Comparison of ENCODE assay signal across 8 cellular contexts in the genomic region with DNA sequence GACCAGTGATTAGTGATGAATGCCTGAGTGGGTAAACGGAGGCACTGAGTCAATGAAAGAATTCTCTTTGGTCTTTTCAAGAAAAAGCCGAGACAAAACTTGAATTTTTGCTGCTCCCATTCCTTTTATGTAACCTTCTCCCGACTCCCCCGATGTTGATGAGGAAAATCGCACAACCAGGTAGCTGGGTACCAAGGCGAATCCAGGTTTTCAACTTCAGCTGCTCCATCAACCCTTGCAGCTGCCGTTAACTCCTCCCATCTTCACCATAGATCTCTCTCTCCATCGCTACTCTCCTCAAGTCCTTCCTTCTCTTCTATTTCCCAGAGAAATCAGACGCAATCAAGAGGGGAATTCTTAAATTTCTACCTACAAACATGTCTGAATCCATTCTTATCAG.
A peak's percentile ranks its signal among the peaks of the same experiment; 100 is the strongest.
DNase-seq lines count a peak whose midpoint lies in the region; ATAC-seq and TF ChIP-seq lines count a peak whose summit lies in the region.

No MANE protein-coding gene starts in this region.

- peak overlapping the region; percentile 40 for H3K9ac ChIP-seq in muscle layer of colon (ENCODE audit: low read length)

- H3K36me3 ChIP-seq in HEK293 (ENCODE audit: control insufficient read depth in 2 of 2, insufficient read depth in 1 of 2, low read length in 2 of 2) = no peaks in the 10 kb centered on the region
- no peaks in the 10 kb centered on the region for H3K36me3 ChIP-seq in muscle layer of colon (ENCODE audit: insufficient read depth, low read length)

- no peak for TF ChIP-seq POLR2A in erythroblast (IDR thresholded peaks at IDR 0.05; ENCODE audit: low read length)
- no peak for TF ChIP-seq POLR2A in GM18505 (IDR thresholded peaks at IDR 0.05; ENCODE audit: borderline replicate concordance, extremely low read depth, insufficient read depth, insufficient read length)

- TF ChIP-seq CTCF in AG09309 (IDR thresholded peaks at IDR 0.05; ENCODE audit: control insufficient read depth, insufficient read depth, low read depth, low read length, missing control alignments) (no peak), HEK293 (tag by site-specific recombination; IDR thresholded peaks at IDR 0.05) (no peak)

- DNase-seq in AG09309 (ENCODE audit: low read depth) = no peak
- DNase-seq in caudate nucleus (lab: John Stamatoyannopoulos, UW) = no peak
- DNase-seq in erythroblast (lab: John Stamatoyannopoulos, UW) = no peak
- no peak for DNase-seq in posterior cingulate gyrus

- no peaks in the 10 kb centered on the region for H3K27me3 ChIP-seq in muscle layer of colon (ENCODE audit: control insufficient read depth in 1 of 2, insufficient read depth in 2 of 2, low read length in 2 of 2)

- no peak overlapping the region for H3K27ac ChIP-seq in HEK293 (ENCODE audit: extremely low read depth, low read depth, low read length)
- H3K27ac ChIP-seq in caudate nucleus (ENCODE audit: low read depth, low read length) = peak overlapping the region; percentile 19
- no peak overlapping the region for H3K27ac ChIP-seq in muscle layer of colon (ENCODE audit: low read depth, low read length)

- intact Hi-C loops in posterior cingulate gyrus (cut with DNase I) = loop anchor here (5.0 kb wide), 1 partner anchor 40 kb away; a partner anchor contains a TSS

- POLR2A ChIA-PET in HEK293 (lab: Yijun Ruan, JAX) = no interaction called here

- H3K4me3 ChIP-seq in AG09309 (ENCODE audit: control insufficient read depth, low read depth, low read length) (peak overlapping the region; percentile 51), HEK293 (ENCODE audit: low read depth, low read length) (peak overlapping the region; percentile 41), muscle layer of colon (ENCODE audit: low read depth in 1 of 2, low read length in 2 of 2) (peak overlapping the region; percentile 21 to 76)

- H3K4me1 ChIP-seq in HEK293 (ENCODE audit: control insufficient read depth, insufficient read depth, low read length) = no peaks in the 10 kb centered on the region; the same call in 1 of the 2 replicates
- H3K4me1 ChIP-seq in muscle layer of colon (ENCODE audit: insufficient read depth, low read length) = peaks cover 17% of the 10 kb centered on the region

- H3K9me3 ChIP-seq in HEK293 (ENCODE audit: control insufficient read depth, insufficient read depth, low read depth, low read length) (no peaks in the 10 kb centered on the region), muscle layer of colon (ENCODE audit: low read length) (no peaks in the 10 kb centered on the region)

- no peak for ATAC-seq in HG03439 (IDR thresholded peaks at IDR 0.05; ENCODE audit: unreplicated experiment)
- no peak for ATAC-seq in GM18505 (IDR thresholded peaks at IDR 0.05; ENCODE audit: unreplicated experiment)

- CTCF ChIA-PET in HEK293 (lab: Yijun Ruan, JAX) = interaction anchor here (0.6 to 13.7 kb wide), 8 partner anchors 21 to 1082 kb away, joined by 3 to 160 read pairs (median 4); a partner anchor contains a TSS

TF ChIP-seq in HEK293, 187 proteins besides CTCF, POLR2A, EP300 and RAD21:
- TF ChIP-seq ZNF324 (tag by site-specific recombination; IDR thresholded peaks at IDR 0.05) (no peak), ZNF138 (tag by site-specific recombination; IDR thresholded peaks at IDR 0.05; ENCODE audit: borderline replicate concordance) (no peak), MYNN (tag by site-specific recombination; IDR thresholded peaks at IDR 0.05; ENCODE audit: borderline replicate concordance) (no peak), ZBTB1 (tag by site-specific recombination; IDR thresholded peaks at IDR 0.05) (no peak), ZNF624 (tag by site-specific recombination; IDR thresholded peaks at IDR 0.05) (no peak), ZNF610 (tag by site-specific recombination; IDR thresholded peaks at IDR 0.05; ENCODE audit: borderline replicate concordance) (no peak), ZNF19 (tag by site-specific recombination; IDR thresholded peaks at IDR 0.05; ENCODE audit: low read depth) (no peak), IKZF3 (tag by site-specific recombination; IDR thresholded peaks at IDR 0.05) (no peak), ZNF2 (tag by site-specific recombination; IDR thresholded peaks at IDR 0.05) (no peak), GFI1B (tag by site-specific recombination; IDR thresholded peaks at IDR 0.05) (no peak), ZNF354C (tag by site-specific recombination; IDR thresholded peaks at IDR 0.05; ENCODE audit: borderline replicate concordance, low read depth) (no peak), EGR2 (tag by site-specific recombination; IDR thresholded peaks at IDR 0.05; ENCODE audit: low read depth) (no peak), ZNF132 (tag by site-specific recombination; IDR thresholded peaks at IDR 0.05; ENCODE audit: borderline replicate concordance) (no peak), HOXC10 (CRISPR knock-in tag; IDR thresholded peaks at IDR 0.05) (no peak)
- TF ChIP-seq, protein P1, sequence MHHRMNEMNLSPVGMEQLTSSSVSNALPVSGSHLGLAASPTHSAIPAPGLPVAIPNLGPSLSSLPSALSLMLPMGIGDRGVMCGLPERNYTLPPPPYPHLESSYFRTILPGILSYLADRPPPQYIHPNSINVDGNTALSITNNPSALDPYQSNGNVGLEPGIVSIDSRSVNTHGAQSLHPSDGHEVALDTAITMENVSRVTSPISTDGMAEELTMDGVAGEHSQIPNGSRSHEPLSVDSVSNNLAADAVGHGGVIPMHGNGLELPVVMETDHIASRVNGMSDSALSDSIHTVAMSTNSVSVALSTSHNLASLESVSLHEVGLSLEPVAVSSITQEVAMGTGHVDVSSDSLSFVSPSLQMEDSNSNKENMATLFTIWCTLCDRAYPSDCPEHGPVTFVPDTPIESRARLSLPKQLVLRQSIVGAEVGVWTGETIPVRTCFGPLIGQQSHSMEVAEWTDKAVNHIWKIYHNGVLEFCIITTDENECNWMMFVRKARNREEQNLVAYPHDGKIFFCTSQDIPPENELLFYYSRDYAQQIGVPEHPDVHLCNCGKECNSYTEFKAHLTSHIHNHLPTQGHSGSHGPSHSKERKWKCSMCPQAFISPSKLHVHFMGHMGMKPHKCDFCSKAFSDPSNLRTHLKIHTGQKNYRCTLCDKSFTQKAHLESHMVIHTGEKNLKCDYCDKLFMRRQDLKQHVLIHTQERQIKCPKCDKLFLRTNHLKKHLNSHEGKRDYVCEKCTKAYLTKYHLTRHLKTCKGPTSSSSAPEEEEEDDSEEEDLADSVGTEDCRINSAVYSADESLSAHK (tag by site-specific recombination; IDR thresholded peaks at IDR 0.05) = no peak
- TF ChIP-seq, protein P2, sequence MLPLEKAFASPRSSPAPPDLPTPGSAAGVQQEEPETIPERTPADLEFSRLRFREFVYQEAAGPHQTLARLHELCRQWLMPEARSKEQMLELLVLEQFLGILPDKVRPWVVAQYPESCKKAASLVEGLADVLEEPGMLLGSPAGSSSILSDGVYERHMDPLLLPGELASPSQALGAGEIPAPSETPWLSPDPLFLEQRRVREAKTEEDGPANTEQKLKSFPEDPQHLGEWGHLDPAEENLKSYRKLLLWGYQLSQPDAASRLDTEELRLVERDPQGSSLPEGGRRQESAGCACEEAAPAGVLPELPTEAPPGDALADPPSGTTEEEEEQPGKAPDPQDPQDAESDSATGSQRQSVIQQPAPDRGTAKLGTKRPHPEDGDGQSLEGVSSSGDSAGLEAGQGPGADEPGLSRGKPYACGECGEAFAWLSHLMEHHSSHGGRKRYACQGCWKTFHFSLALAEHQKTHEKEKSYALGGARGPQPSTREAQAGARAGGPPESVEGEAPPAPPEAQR (tag by site-specific recombination; IDR thresholded peaks at IDR 0.05) = no peak
- TF ChIP-seq, protein P3, sequence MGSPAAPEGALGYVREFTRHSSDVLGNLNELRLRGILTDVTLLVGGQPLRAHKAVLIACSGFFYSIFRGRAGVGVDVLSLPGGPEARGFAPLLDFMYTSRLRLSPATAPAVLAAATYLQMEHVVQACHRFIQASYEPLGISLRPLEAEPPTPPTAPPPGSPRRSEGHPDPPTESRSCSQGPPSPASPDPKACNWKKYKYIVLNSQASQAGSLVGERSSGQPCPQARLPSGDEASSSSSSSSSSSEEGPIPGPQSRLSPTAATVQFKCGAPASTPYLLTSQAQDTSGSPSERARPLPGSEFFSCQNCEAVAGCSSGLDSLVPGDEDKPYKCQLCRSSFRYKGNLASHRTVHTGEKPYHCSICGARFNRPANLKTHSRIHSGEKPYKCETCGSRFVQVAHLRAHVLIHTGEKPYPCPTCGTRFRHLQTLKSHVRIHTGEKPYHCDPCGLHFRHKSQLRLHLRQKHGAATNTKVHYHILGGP (tag by site-specific recombination; IDR thresholded peaks at IDR 0.05) = no peak
